In genomic region chrX:117985241-117985640, GRCh38 we compare ENCODE assay signal across 16 cellular contexts.
DNase-seq lines count a peak whose midpoint lies in the region; ATAC-seq and TF ChIP-seq lines count a peak whose summit lies in the region.
"Had no signal": no experiment of that assay in that cellular context is flagged by ENCODE, and none has a peak within 500 bp of the region (broad histone marks: within the 10 kb centered on the region; RNA-seq: fewer than 3 reads in every experiment).

No MANE protein-coding gene starts in this region.

- no peak overlapping the region for H3K18ac ChIP-seq in mesendoderm (ENCODE audit: low read length)

- no peaks in the 10 kb centered on the region for H3K9me3 Mint-ChIP-seq in WTC11
- no peaks in the 10 kb centered on the region for H3K9me3 Mint-ChIP-seq in activated naive CD4-positive, alpha-beta T cell treated with anti-CD3 and anti-CD28 coated beads for 36 hours

- no peak overlapping the region for H3K4ac ChIP-seq in mesendoderm (ENCODE audit: low read depth, low read length)

- TF ChIP-seq CTCF in GM12873 (IDR thresholded peaks at IDR 0.05; ENCODE audit: insufficient read depth, low read depth, low read length, missing control alignments) (peak; percentile 51), WTC11 (IDR thresholded peaks at IDR 0.05) (0 out of 2 replicates have a peak, but pooled peaks have one; percentile 24)

- no peak overlapping the region for H3K27ac Mint-ChIP-seq in WTC11
- H3K27ac Mint-ChIP-seq in activated naive CD4-positive, alpha-beta T cell treated with anti-CD3 and anti-CD28 coated beads for 36 hours, result no peak overlapping the region

- H3K23ac ChIP-seq in mesendoderm (ENCODE audit: low read length), result no peak overlapping the region

- no peaks in the 10 kb centered on the region for H3K4me1 Mint-ChIP-seq in WTC11
- no peaks in the 10 kb centered on the region for H3K4me1 Mint-ChIP-seq in activated naive CD4-positive, alpha-beta T cell treated with anti-CD3 and anti-CD28 coated beads for 36 hours (ENCODE audit: low read depth)

- intact Hi-C loops in activated naive CD4-positive, alpha-beta T cell treated with anti-CD3 and anti-CD28 coated beads for 36 hours (cut with micrococcal nuclease), result no loop called here

- no peaks in the 10 kb centered on the region for H3K27me3 Mint-ChIP-seq in WTC11 (ENCODE audit: low read depth)
- no peaks in the 10 kb centered on the region for H3K27me3 Mint-ChIP-seq in activated naive CD4-positive, alpha-beta T cell treated with anti-CD3 and anti-CD28 coated beads for 36 hours (ENCODE audit: low read depth)

- H4K5ac ChIP-seq in mesendoderm (ENCODE audit: low read length), result no peak overlapping the region

- no peak overlapping the region for H2AK5ac ChIP-seq in mesendoderm (ENCODE audit: low read length)

- H3K27ac ChIP-seq in mesendoderm (ENCODE audit: low read depth, low read length), result no peak overlapping the region
- H3K27ac ChIP-seq: ovary, SJSA1 had no signal

- H4K8ac ChIP-seq in mesendoderm (ENCODE audit: low read depth, low read length), result no peak overlapping the region

- no peaks in the 10 kb centered on the region for H3K36me3 ChIP-seq in mesendoderm (ENCODE audit: control insufficient read depth, insufficient read depth, low read length)
- H3K36me3 ChIP-seq: ovary, SJSA1 had no signal

- WGBS in mesendoderm (ENCODE audit: extremely low coverage, insufficient coverage, low lambda C conversion rate), result no CpG with 5 or more reads among the region's 1 CpG

- CTCF ChIA-PET in WTC11 (lab: Charles Lee), result interaction anchor here (0.7 to 1.6 kb wide), 9 partner anchors 11 to 269 kb away, joined by 3 to 9 read pairs (median 4); no protein-coding TSS in a partner anchor
- CTCF ChIA-PET in activated naive CD4-positive, alpha-beta T cell treated with anti-CD3 and anti-CD28 coated beads for 36 hours (lab: Charles Lee), result interaction anchor here (0.6 to 0.7 kb wide), 2 partner anchors 11 to 13 kb away, joined by 3 read pairs; no protein-coding TSS in a partner anchor

- H3K36me3 Mint-ChIP-seq in WTC11, result no peaks in the 10 kb centered on the region
- H3K36me3 Mint-ChIP-seq in activated naive CD4-positive, alpha-beta T cell treated with anti-CD3 and anti-CD28 coated beads for 36 hours (ENCODE audit: low read depth), result no peaks in the 10 kb centered on the region

- H2BK120ac ChIP-seq in mesendoderm (ENCODE audit: low read depth, low read length), result no peak overlapping the region

- no peak overlapping the region for H2BK5ac ChIP-seq in mesendoderm (ENCODE audit: low read length)

- no peaks in the 10 kb centered on the region for H3K27me3 ChIP-seq in mesendoderm (ENCODE audit: insufficient read depth, low read length, poor library complexity)
- H3K27me3 ChIP-seq: ovary, SJSA1 had no signal

- no peaks in the 10 kb centered on the region for H3K4me1 ChIP-seq in mesendoderm (ENCODE audit: control insufficient read depth, low read depth, low read length)

- H3K9ac ChIP-seq in mesendoderm (ENCODE audit: low read length), result no peak overlapping the region

- no peak overlapping the region for H3K4me3 Mint-ChIP-seq in WTC11
- no peak overlapping the region for H3K4me3 Mint-ChIP-seq in activated naive CD4-positive, alpha-beta T cell treated with anti-CD3 and anti-CD28 coated beads for 36 hours

- peak; percentile 75 for ATAC-seq in WTC11
- ATAC-seq in HG02610 (IDR thresholded peaks at IDR 0.05; ENCODE audit: unreplicated experiment), result no peak

- POLR2A ChIA-PET in WTC11 (lab: Charles Lee), result no interaction called here

- H3K4me2 ChIP-seq in mesendoderm (ENCODE audit: low read length), result no peak overlapping the region

- H2BK15ac ChIP-seq in mesendoderm (replicated peaks; ENCODE audit: low read depth), result no peak overlapping the region

- no peaks in the 10 kb centered on the region for H3K79me2 ChIP-seq in mesendoderm (ENCODE audit: control insufficient read depth, insufficient read depth, low read length)

- DNase-seq in HT-29 (ENCODE audit: low spot score), result peak; percentile 22
- DNase-seq in WTC11 (ENCODE audit: low spot score), result peak; percentile 22
- peak; percentile 30 for DNase-seq in mesendoderm
- no peak for DNase-seq in activated naive CD4-positive, alpha-beta T cell treated with anti-CD3 and anti-CD28 coated beads for 36 hours
- no peak for DNase-seq in dedifferentiated amniotic fluid mesenchymal stem cell (ENCODE audit: extremely low spot score)
- DNase-seq in activated T-cell treated with anti-CD3 and anti-CD28 coated beads, Interleukin-2, amount 50 U/mL, for 1 hour, result no peak
- DNase-seq: activated CD4-positive, alpha-beta T cell treated with anti-CD3 and anti-CD28 coated beads, Interleukin-2, amount 50 U/mL, for 1 hour; central memory CD4-positive, alpha-beta T cell; DMS153; KG1; NCI-H2227 treated with DMSO at 0.1 percent for 48 hours; ovary; stimulated activated CD4-positive, alpha-beta T cell treated with anti-CD3 and anti-CD28 coated beads, Interleukin-4, amount 100 ng/mL, for 1 hour had no signal

- H3K56ac ChIP-seq in mesendoderm (ENCODE audit: low read length), result no peak overlapping the region

- H3K79me1 ChIP-seq in mesendoderm (ENCODE audit: low read length), result no peaks in the 10 kb centered on the region

- no peak overlapping the region for H3K4me3 ChIP-seq in mesendoderm (ENCODE audit: low read length)
- H3K4me3 ChIP-seq: ovary, SJSA1 had no signal

TF ChIP-seq in WTC11, 78 proteins besides CTCF, POLR2A, EP300 and RAD21 (continues in another document):
- TF ChIP-seq GABPB1 (CRISPR knock-in tag; IDR thresholded peaks at IDR 0.05) (no peak), ZNF121 (CRISPR knock-in tag; IDR thresholded peaks at IDR 0.05) (no peak), MYBL2 (CRISPR knock-in tag; IDR thresholded peaks at IDR 0.05) (no peak), ZNF263 (CRISPR knock-in tag; IDR thresholded peaks at IDR 0.05; ENCODE audit: low read depth) (no peak), JAZF1 (CRISPR knock-in tag; IDR thresholded peaks at IDR 0.05) (no peak), FOXK1 (CRISPR knock-in tag; IDR thresholded peaks at IDR 0.05) (no peak), TEAD4 (CRISPR knock-in tag; IDR thresholded peaks at IDR 0.05) (no peak), JUN (CRISPR knock-in tag; IDR thresholded peaks at IDR 0.05) (no peak), ZNF396 (CRISPR knock-in tag; IDR thresholded peaks at IDR 0.05; ENCODE audit: borderline replicate concordance) (no peak), TCF7 (CRISPR knock-in tag; IDR thresholded peaks at IDR 0.05; ENCODE audit: low read depth) (no peak), NR2C2 (CRISPR knock-in tag; IDR thresholded peaks at IDR 0.05) (no peak), ZNF281 (CRISPR knock-in tag; IDR thresholded peaks at IDR 0.05) (no peak), HMGXB4 (CRISPR knock-in tag; IDR thresholded peaks at IDR 0.05) (no peak), AR (CRISPR knock-in tag; IDR thresholded peaks at IDR 0.05) (no peak)

Comparison
In these comparisons a context has a peak if more than half of its experiments do, and no peak if none do; other contexts are left out.
1. DNase-seq: peak in HT-29 (single experiment), WTC11 (single experiment) and mesendoderm (single experiment); none in activated naive CD4-positive, alpha-beta T cell treated with anti-CD3 and anti-CD28 coated beads for 36 hours (single experiment), dedifferentiated amniotic fluid mesenchymal stem cell (single experiment) and activated T-cell treated with anti-CD3 and anti-CD28 coated beads, Interleukin-2, amount 50 U/mL, for 1 hour (single experiment).